In the genomic region with DNA sequence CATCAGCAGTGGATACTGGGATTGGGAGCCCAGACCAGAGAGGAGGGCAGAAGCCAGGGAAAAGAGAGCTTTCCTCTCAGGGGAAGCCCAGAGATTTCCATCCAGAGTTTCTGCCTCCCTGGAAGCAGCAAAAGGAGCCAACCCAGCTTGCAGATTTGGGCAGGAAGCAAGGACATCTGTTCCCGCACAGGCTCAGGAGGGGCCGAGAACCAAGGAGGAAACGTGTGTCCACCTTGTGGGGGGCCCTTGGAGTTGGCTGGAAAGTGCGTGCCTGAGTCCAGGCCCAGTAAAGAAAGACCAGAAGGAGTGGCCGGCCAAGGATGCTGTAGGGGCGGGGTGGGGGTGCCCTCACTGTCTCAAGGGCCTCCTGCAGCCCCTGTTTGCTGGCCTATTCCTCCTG, we compare ENCODE assay signal across 16 cellular contexts. TPM values are rescaled to one million over a fixed set of nuclear protein-coding genes. Genes with fewer than 3 reads are reported as not detected.
DNase-seq lines count a peak whose midpoint lies in the region; FAIRE-seq and TF ChIP-seq lines count a peak whose summit lies in the region.
"Had no signal": no experiment of that assay in that cellular context is flagged by ENCODE, and none has a peak within 500 bp of the region (broad histone marks: within the 10 kb centered on the region; RNA-seq: fewer than 3 reads in every experiment).

No MANE protein-coding gene starts in this region.

- H3K9me3 ChIP-seq in osteoblast (ENCODE audit: low read depth, low read length): no peaks in the 10 kb centered on the region
- no peaks in the 10 kb centered on the region for H3K9me3 ChIP-seq in suprapubic skin
- H3K9me3 ChIP-seq: A549, Caco-2 had no signal

- POLR2A ChIA-PET in MCF 10A (lab: Yijun Ruan, JAX): no interaction called here

- H3K27me3 ChIP-seq in osteoblast (ENCODE audit: insufficient read depth, low read length): peaks cover 17% of the 10 kb centered on the region
- peaks cover 15% of the 10 kb centered on the region for H3K27me3 ChIP-seq in suprapubic skin

- H3K4me2 ChIP-seq in osteoblast (ENCODE audit: insufficient read depth, low read length): no peak overlapping the region
- H3K4me2 ChIP-seq: A549 had no signal

- in situ Hi-C loops in G401 (cut with HindIII; ENCODE audit: low sequenced_read_pairs): no loop called here

- H3K27ac ChIP-seq in osteoblast (ENCODE audit: low read depth, low read length): no peak overlapping the region
- H3K27ac ChIP-seq in suprapubic skin: no peak overlapping the region
- H3K27ac ChIP-seq: C4-2B had no signal

- H3K4me1 Mint-ChIP-seq in MCF 10A (ENCODE audit: insufficient read depth, unreplicated experiment): peaks cover 7% of the 10 kb centered on the region

- DNase-seq in G401 (ENCODE audit: low spot score) (peak; percentile 95), cerebellum (ENCODE audit: low spot score) (peak; percentile 87), osteoblast (ENCODE audit: insufficient read length, low spot score, missing footprints) (peak; percentile 39), suprapubic skin (ENCODE audit: low spot score in 2 of 2) (no peak), MCF 10A (ENCODE audit: unreplicated experiment) (no peak)
- DNase-seq: AML-193; Caco-2; CD4-positive, alpha-beta T cell; DMS153; DMS79; GF-D8; HCEC 1CT had no signal

- H2AFZ ChIP-seq in osteoblast (ENCODE audit: low read length): no peak overlapping the region

- no peak for TF ChIP-seq EP300 in suprapubic skin (IDR thresholded peaks at IDR 0.05)

- CTCF ChIA-PET in MCF 10A (lab: Yijun Ruan, JAX): interaction anchor here (0.5 to 2.2 kb wide), 3 partner anchors 21 to 543 kb away, joined by 3 to 15 read pairs (median 6); a partner anchor contains a TSS

- H3K79me2 ChIP-seq in osteoblast (ENCODE audit: insufficient read depth, low read length): no peaks in the 10 kb centered on the region

- no peaks in the 10 kb centered on the region for H3K9me3 Mint-ChIP-seq in MCF 10A (ENCODE audit: unreplicated experiment)
- H3K9me3 Mint-ChIP-seq: CD4-positive, alpha-beta T cell had no signal

- H3K4me1 ChIP-seq in osteoblast (ENCODE audit: insufficient read depth, low read length): peaks cover 10% of the 10 kb centered on the region
- H3K4me1 ChIP-seq in suprapubic skin: no peaks in the 10 kb centered on the region

- TF ChIP-seq CTCF in osteoblast (IDR thresholded peaks at IDR 0.05; ENCODE audit: extremely low read depth, low read depth, low read length): no peak
- TF ChIP-seq CTCF in suprapubic skin (IDR thresholded peaks at IDR 0.05): no peak
- no peak for TF ChIP-seq CTCF in MCF 10A (IDR thresholded peaks at IDR 0.05; ENCODE audit: unreplicated experiment)

- intact Hi-C loops in MCF 10A (cut with micrococcal nuclease): no loop called here

- peak; percentile 29 for FAIRE-seq in A204.1 (lab: Jason Lieb, UNC)
- FAIRE-seq: A549, H54 had no signal

- no peak overlapping the region for H3K4me3 ChIP-seq in osteoblast (ENCODE audit: insufficient read depth, low read length)
- H3K4me3 ChIP-seq in suprapubic skin: no peak overlapping the region
- H3K4me3 ChIP-seq: A549 had no signal

- no peak for TF ChIP-seq POLR2A in suprapubic skin (IDR thresholded peaks at IDR 0.05)

- BruUV-seq in MCF 10A (replicated peaks; lab: Mats Ljungman, UMichigan): no TSS peak

- H3K27me3 Mint-ChIP-seq in MCF 10A (ENCODE audit: insufficient read depth, unreplicated experiment): peaks cover 35% of the 10 kb centered on the region
- H3K27me3 Mint-ChIP-seq: CD4-positive, alpha-beta T cell had no signal

- no peak overlapping the region for H3K4me3 Mint-ChIP-seq in MCF 10A (ENCODE audit: unreplicated experiment)
- H3K4me3 Mint-ChIP-seq: CD4-positive, alpha-beta T cell had no signal

- H4K20me1 ChIP-seq in osteoblast (ENCODE audit: insufficient read depth, low read length): no peaks in the 10 kb centered on the region

- H3K36me3 ChIP-seq in osteoblast (ENCODE audit: insufficient read depth, low read length) (no peaks in the 10 kb centered on the region), suprapubic skin (no peaks in the 10 kb centered on the region)

- H3K36me3 Mint-ChIP-seq in MCF 10A (ENCODE audit: insufficient read depth, unreplicated experiment): peaks cover 4% of the 10 kb centered on the region

- no peak overlapping the region for H3K27ac Mint-ChIP-seq in MCF 10A (ENCODE audit: low read depth, unreplicated experiment)
- H3K27ac Mint-ChIP-seq: CD4-positive, alpha-beta T cell had no signal

- WGBS in suprapubic skin: 74% methylated on average over 6 of the region's 6 CpGs

RNA-seq across cellular contexts. Expression of a gene that starts 6.0 kb away (rescaled TPM):
- 5.6 and 8.8 TPM in 2 replicates for total RNA-seq in G401 (2014; rRNA removed; shearing (Covaris generic))
- 8.7 TPM for total RNA-seq in cerebellum
- total RNA-seq in osteoblast: 0.72 and 1.5 TPM in 2 replicates
- total RNA-seq in suprapubic skin: 1 to 10 TPM; 1.0 to 2.4 (median 2.1) TPM
- total RNA-seq in MCF 10A (2022): 0.93 and 0.96 TPM in 2 replicates

RNA-seq across cellular contexts. Expression of a gene that starts 22.2 kb away (rescaled TPM):
- 16.4 and 25.6 TPM in 2 replicates for total RNA-seq in G401 (2014; rRNA removed; shearing (Covaris generic))
- total RNA-seq in cerebellum (27.4 TPM), osteoblast (58.6 and 59.5 TPM in 2 replicates), suprapubic skin (10 to 100 TPM; 11.5 to 31.4 (median 22.1) TPM), MCF 10A (2022) (22.9 and 42.1 TPM in 2 replicates)

RNA-seq across cellular contexts. Expression of a gene that starts 55.9 kb away (rescaled TPM):
- 17.9 and 30.9 TPM in 2 replicates for total RNA-seq in G401 (2014; rRNA removed; shearing (Covaris generic))
- total RNA-seq in cerebellum (10.7 TPM), osteoblast (15.9 and 17.0 TPM in 2 replicates), suprapubic skin (10 to 100 TPM; 21.8 to 27.7 (median 27.6) TPM), MCF 10A (2022) (18.3 and 30.3 TPM in 2 replicates)

Comparison
In these comparisons a context has a peak if more than half of its experiments do, and no peak if none do; other contexts are left out.
1. DNase-seq: peak in G401 (single experiment), cerebellum (single experiment) and osteoblast (single experiment); none in suprapubic skin (0 of 2) and MCF 10A (single experiment).